Comparison of ENCODE assay signal across 11 cellular contexts in the genomic region with DNA sequence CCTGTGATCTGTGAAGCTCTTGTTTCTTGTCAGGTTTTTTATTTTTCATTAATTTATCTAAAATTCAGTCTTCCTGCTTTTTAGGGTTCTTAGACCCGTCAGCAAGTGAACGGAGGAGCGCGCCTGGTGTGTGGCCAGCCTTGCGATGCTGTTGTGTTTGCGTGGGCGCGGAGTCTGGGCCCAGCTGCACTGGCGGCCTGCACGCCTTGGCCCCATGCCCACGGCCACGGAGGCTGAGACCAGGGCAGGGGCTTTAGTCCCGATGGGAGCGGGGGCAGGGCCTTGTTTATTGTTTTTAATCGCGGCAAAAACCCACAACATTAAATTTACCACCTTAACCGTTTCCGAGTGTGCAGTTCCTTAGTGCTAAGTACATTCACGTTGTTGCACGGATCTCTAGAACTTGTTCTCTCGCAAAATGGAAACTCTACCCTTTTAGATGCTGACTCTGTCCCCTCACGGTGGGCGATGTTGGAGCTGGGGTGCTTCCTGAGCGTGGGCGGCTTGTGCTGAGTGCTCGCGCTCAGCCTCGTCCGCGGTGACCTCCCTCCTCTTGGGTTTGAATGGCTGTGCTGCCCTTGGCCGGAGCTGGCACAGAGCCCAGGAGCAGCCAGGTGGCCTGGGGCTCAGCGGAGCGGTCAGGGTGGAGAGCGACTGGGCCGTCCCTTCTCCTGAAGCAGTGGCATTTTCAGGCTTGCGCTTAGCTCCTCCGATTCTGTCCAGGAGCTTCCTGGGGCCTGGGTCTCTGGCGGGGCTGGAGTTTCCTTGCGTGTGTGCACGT.
DNase-seq lines count a peak whose midpoint lies in the region; ATAC-seq and TF ChIP-seq lines count a peak whose summit lies in the region.
"Had no signal": no experiment of that assay in that cellular context is flagged by ENCODE, and none has a peak within 500 bp of the region (broad histone marks: within the 10 kb centered on the region; RNA-seq: fewer than 3 reads in every experiment).

No MANE protein-coding gene starts in this region.

- H3K4me3 Mint-ChIP-seq in activated T-helper 2 cell treated with anti-CD3 and anti-CD28 coated beads, Interferon-gamma antibody, Interleukin-2, Interleukin-4, amounts not matched to agents 10 μg/mL and 5 μg/mL and 100 μg/mL, durations not matched to agents 14 hours and 24 hours and 36 hours (ENCODE audit: low read depth), result no peak overlapping the region
- H3K4me3 Mint-ChIP-seq: T-helper 2 cell treated with Interferon-gamma antibody and Interleukin-4, amounts not matched to agents 5 μg/mL and 100 μg/mL, for 36 hours had no signal

- no peak overlapping the region for H3K4me3 ChIP-seq in parathyroid adenoma (ENCODE audit: low read depth, low read length)
- no peak overlapping the region for H3K4me3 ChIP-seq in foreskin fibroblast (ENCODE audit: low read depth in 1 of 2, low read length in 2 of 2)

- no peaks in the 10 kb centered on the region for H3K27me3 ChIP-seq in parathyroid adenoma (ENCODE audit: control insufficient read depth, insufficient read depth, low read length)

- no peak for ATAC-seq in GM21515 (IDR thresholded peaks at IDR 0.05; ENCODE audit: unreplicated experiment)

- H3K4me1 Mint-ChIP-seq in activated T-helper 2 cell treated with anti-CD3 and anti-CD28 coated beads, Interferon-gamma antibody, Interleukin-2, Interleukin-4, amounts not matched to agents 10 μg/mL and 5 μg/mL and 100 μg/mL, durations not matched to agents 14 hours and 24 hours and 36 hours (ENCODE audit: low read depth), result peaks cover 5% of the 10 kb centered on the region

- H3K27ac Mint-ChIP-seq in activated T-helper 2 cell treated with anti-CD3 and anti-CD28 coated beads, Interferon-gamma antibody, Interleukin-2, Interleukin-4, amounts not matched to agents 10 μg/mL and 5 μg/mL and 100 μg/mL, durations not matched to agents 14 hours and 24 hours and 36 hours, result no peak overlapping the region
- H3K27ac Mint-ChIP-seq: T-helper 2 cell treated with Interferon-gamma antibody and Interleukin-4, amounts not matched to agents 5 μg/mL and 100 μg/mL, for 36 hours had no signal

- peaks cover 18% of the 10 kb centered on the region for H3K9me3 Mint-ChIP-seq in activated T-helper 2 cell treated with anti-CD3 and anti-CD28 coated beads, Interferon-gamma antibody, Interleukin-2, Interleukin-4, amounts not matched to agents 10 μg/mL and 5 μg/mL and 100 μg/mL, durations not matched to agents 14 hours and 24 hours and 36 hours

- intact Hi-C loops in cardiac septum (cut with DNase I), result no loop called here
- intact Hi-C loops in activated T-helper 2 cell treated with anti-CD3 and anti-CD28 coated beads, Interferon-gamma antibody, Interleukin-2, Interleukin-4, amounts not matched to agents 10 μg/mL and 5 μg/mL and 100 μg/mL, durations not matched to agents 14 hours and 24 hours and 36 hours (cut with micrococcal nuclease), result no loop called here

- peak overlapping the region; percentile 35 for H3K4me2 ChIP-seq in parathyroid adenoma (ENCODE audit: low read length)

- H3K36me3 ChIP-seq in parathyroid adenoma (ENCODE audit: control insufficient read depth, insufficient read depth, low read length), result no peaks in the 10 kb centered on the region

- no peaks in the 10 kb centered on the region for H3K27me3 Mint-ChIP-seq in activated T-helper 2 cell treated with anti-CD3 and anti-CD28 coated beads, Interferon-gamma antibody, Interleukin-2, Interleukin-4, amounts not matched to agents 10 μg/mL and 5 μg/mL and 100 μg/mL, durations not matched to agents 14 hours and 24 hours and 36 hours (ENCODE audit: low read depth)

- DNase-seq in C1 segment of cervical spinal cord (lab: John Stamatoyannopoulos, UW) (peak in 9 of 14 donors; percentile 12 to 78 (median 30)), anterior cingulate cortex (lab: John Stamatoyannopoulos, UW) (peak in 37 of 58 donors; percentile 12 to 73 (median 51)), cardiac septum (ENCODE audit: low spot score) (peak; percentile 76), NCI-H2171 treated with DMSO at 0.1 percent for 48 hours (lab: John Stamatoyannopoulos, UW) (no peak), foreskin fibroblast (no peak)
- DNase-seq in activated T-helper 2 cell treated with anti-CD3 and anti-CD28 coated beads, Interferon-gamma antibody, Interleukin-2, Interleukin-4, amounts not matched to agents 10 μg/mL and 5 μg/mL and 100 μg/mL, durations not matched to agents 14 hours and 24 hours and 36 hours (ENCODE audit: low spot score), result no peak
- DNase-seq: AML-193, NCI-H774 had no signal

- no peaks in the 10 kb centered on the region for H3K9me3 ChIP-seq in parathyroid adenoma (ENCODE audit: control insufficient read depth, low read length)

- peaks cover 8% of the 10 kb centered on the region for H3K36me3 Mint-ChIP-seq in activated T-helper 2 cell treated with anti-CD3 and anti-CD28 coated beads, Interferon-gamma antibody, Interleukin-2, Interleukin-4, amounts not matched to agents 10 μg/mL and 5 μg/mL and 100 μg/mL, durations not matched to agents 14 hours and 24 hours and 36 hours (ENCODE audit: low read depth)

- H3K4me1 ChIP-seq in parathyroid adenoma, result no peaks in the 10 kb centered on the region

- H3K9ac ChIP-seq in parathyroid adenoma, result no peak overlapping the region

- H3K79me2 ChIP-seq in parathyroid adenoma, result peaks cover 51% of the 10 kb centered on the region

- no peak for TF ChIP-seq CTCF in parathyroid adenoma (IDR thresholded peaks at IDR 0.05)
- no peak for TF ChIP-seq CTCF in foreskin fibroblast (IDR thresholded peaks at IDR 0.05; ENCODE audit: low read depth, low read length)

- no peak overlapping the region for H3K27ac ChIP-seq in parathyroid adenoma

- H2AFZ ChIP-seq in parathyroid adenoma, result no peak overlapping the region

Comparison
In these comparisons a context has a peak if more than half of its experiments do, and no peak if none do; other contexts are left out.
1. DNase-seq: peak in C1 segment of cervical spinal cord (9 of 14), anterior cingulate cortex (37 of 58) and cardiac septum (single experiment); none in NCI-H2171 treated with DMSO at 0.1 percent for 48 hours (single experiment), activated T-helper 2 cell treated with anti-CD3 and anti-CD28 coated beads, Interferon-gamma antibody, Interleukin-2, Interleukin-4, amounts not matched to agents 10 μg/mL and 5 μg/mL and 100 μg/mL, durations not matched to agents 14 hours and 24 hours and 36 hours (single experiment) and foreskin fibroblast (0 of 2).